Comparison of ENCODE assay signal across 30 cellular contexts in genomic region chr13:93266681-93267080, GRCh38.
"Had no signal": no experiment of that assay in that cellular context is flagged by ENCODE, and none has a peak within 500 bp of the region (broad histone marks: within the 10 kb centered on the region; RNA-seq: fewer than 3 reads in every experiment).

No MANE protein-coding gene starts in this region.

- H3K9me3 ChIP-seq: adrenal gland, ascending aorta, body of pancreas had no signal

- H3K4me3 ChIP-seq: adrenal gland, ascending aorta, body of pancreas, breast epithelium, cardiac muscle cell had no signal

- FAIRE-seq: astrocyte, bronchial epithelial cell had no signal

- DNase-seq: activated effector memory CD4-positive, alpha-beta T cell treated with anti-CD3 and anti-CD28 coated beads, Interleukin-2, amount 50 U/mL, for 16 hours; activated effector memory CD4-positive, alpha-beta T cell treated with Interleukin-2 at 50 U/mL for 16 hours; activated gamma-delta T cell; activated gamma-delta T cell treated with Interleukin-2 at 50 U/mL for 16 hours; activated naive CD4-positive, alpha-beta T cell; activated naive CD4-positive, alpha-beta T cell treated with anti-CD3 and anti-CD28 coated beads for 36 hours; activated naive CD4-positive, alpha-beta T cell treated with anti-CD3 and anti-CD28 coated beads, Interleukin-2, amount 10 ng/mL, durations not matched to agents 7 days and 5 days; activated naive CD4-positive, alpha-beta T cell treated with anti-CD3 and anti-CD28 coated beads, Interleukin-2, amount 50 U/mL, for 16 hours; activated naive CD4-positive, alpha-beta T cell treated with Interleukin-2 at 50 U/mL for 16 hours; activated naive CD8-positive, alpha-beta T cell treated with anti-CD3 and anti-CD28 coated beads for 36 hours; activated naive CD8-positive, alpha-beta T cell treated with anti-CD3 and anti-CD28 coated beads, Interleukin-2, amount 10 ng/mL, durations not matched to agents 7 days and 5 days; activated naive CD8-positive, alpha-beta T cell treated with anti-CD3 and anti-CD28 coated beads, Interleukin-2, amount 50 U/mL, for 24 hours; activated T-cell treated with anti-CD3 and anti-CD28 coated beads, Interleukin-2, amount 50 U/mL, for 4 hours; activated T-cell treated with anti-CD3 and anti-CD28 coated beads, Interleukin-2, amount 50 U/mL, for 48 hours; activated T-cell treated with anti-CD3 and anti-CD28 coated beads, Interleukin-2, amount 50 U/mL, for 72 hours; adrenal gland; amniotic stem cell; amygdala; anterior cingulate cortex; aorta; body of pancreas; brain microvascular endothelial cell; caudate nucleus; central memory CD4-positive, alpha-beta T cell; cerebellar nuclear complex had no signal

- H3K27ac ChIP-seq: adrenal gland, ascending aorta, body of pancreas, brain microvascular endothelial cell, breast epithelium, cardiac muscle cell had no signal

- H3K36me3 ChIP-seq: adrenal gland, ascending aorta, brain microvascular endothelial cell, breast epithelium, cardiac muscle cell had no signal
